Comparison of ENCODE assay signal across 35 cellular contexts in the genomic region with DNA sequence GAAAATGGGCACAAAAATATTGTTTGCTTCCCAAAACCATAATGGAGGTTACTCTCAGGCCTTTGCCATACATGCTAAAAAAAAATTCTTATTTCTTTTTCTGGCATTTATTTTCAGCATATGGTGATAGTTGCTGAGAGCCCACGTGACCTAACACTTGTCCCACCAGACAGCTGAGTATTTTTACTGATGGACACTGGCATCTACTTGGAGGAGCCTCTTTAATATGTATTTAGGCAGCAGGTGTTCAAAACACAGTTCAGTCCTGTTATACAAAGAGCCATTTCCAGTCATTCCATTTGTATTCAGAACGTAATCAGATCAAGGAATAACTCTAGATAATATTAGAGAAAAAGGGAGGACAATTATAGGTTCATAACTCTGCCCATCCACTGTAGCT.
"Had no signal": no experiment of that assay in that cellular context is flagged by ENCODE, and none has a peak within 500 bp of the region (broad histone marks: within the 10 kb centered on the region; RNA-seq: fewer than 3 reads in every experiment).

No MANE protein-coding gene starts in this region.

- H3K27me3 Mint-ChIP-seq: activated CD8-positive, alpha-beta T cell treated with anti-CD3 and anti-CD28 coated beads for 36 hours; activated T-cell treated with anti-CD3 and anti-CD28 coated beads, Interleukin-2, amount 50 U/mL, for 24 hours had no signal

- ATAC-seq: activated CD8-positive, alpha-beta T cell treated with anti-CD3 and anti-CD28 coated beads for 36 hours; activated naive CD4-positive, alpha-beta T cell treated with anti-CD3 and anti-CD28 coated beads, Interleukin-2, amount 50 U/mL, for 72 hours; body of pancreas; K562; PC-3 had no signal

- H3K9me3 Mint-ChIP-seq: activated CD4-positive, alpha-beta T cell treated with anti-CD3 and anti-CD28 coated beads, Interleukin-2, amount 10 ng/mL, durations not matched to agents 24 days and 14 days; activated CD8-positive, alpha-beta T cell treated with anti-CD3 and anti-CD28 coated beads for 36 hours; activated naive CD4-positive, alpha-beta T cell treated with anti-CD3 and anti-CD28 coated beads for 36 hours; activated naive CD4-positive, alpha-beta T cell treated with anti-CD3 and anti-CD28 coated beads, Interleukin-2, amount 50 U/mL, for 72 hours; activated T-cell treated with anti-CD3 and anti-CD28 coated beads, Interleukin-2, amount 50 U/mL, for 24 hours; activated T-helper 1 cell treated with anti-CD3 and anti-CD28 coated beads, Interleukin-12 subunit alpha, Interleukin-12 subunit beta, Interleukin-2, Interleukin-4 antibody, amounts not matched to agents 30 ng/mL and 10 ng/mL and 1 ng/mL, durations not matched to agents 14 hours and 24 hours and 36 hours had no signal

- H3K27me3 ChIP-seq: adrenal gland, body of pancreas, breast epithelium, MG63, Peyer's patch had no signal

- H3K36me3 Mint-ChIP-seq: activated naive CD4-positive, alpha-beta T cell treated with anti-CD3 and anti-CD28 coated beads, Interleukin-2, amount 50 U/mL, for 72 hours had no signal

- H3K9me3 ChIP-seq: adrenal gland, body of pancreas, breast epithelium, MG63, Peyer's patch had no signal

- DNase-seq: activated CD4-positive, alpha-beta T cell treated with anti-CD3 and anti-CD28 coated beads, Interleukin-2, amount 10 ng/mL, durations not matched to agents 24 days and 14 days; activated CD4-positive, alpha-beta T cell treated with anti-CD3 and anti-CD28 coated beads, Interleukin-2, amount 50 U/mL, for 4 hours; activated CD8-positive, alpha-beta T cell treated with anti-CD3 and anti-CD28 coated beads for 36 hours; activated gamma-delta T cell treated with Interleukin-2 at 50 U/mL for 16 hours; activated naive CD4-positive, alpha-beta T cell treated with anti-CD3 and anti-CD28 coated beads for 36 hours; activated T-cell treated with anti-CD3 and anti-CD28 coated beads, Interleukin-2, amount 50 U/mL, for 24 hours; adrenal gland; body of pancreas; caudate nucleus; cerebellar nuclear complex; Karpas-422; MG63; NCI-H1048; NCI-H1105 treated with DMSO at 0.1 percent for 48 hours; NCI-H1436; NCI-H1694; NCI-H1930; NCI-H2081 treated with DMSO at 0.1 percent for 48 hours; NCI-H226; NCI-H446 treated with DMSO at 0.1 percent for 48 hours; NCI-H526; NCI-H748 treated with DMSO at 0.1 percent for 48 hours; NK-92 treated with Interleukin-12 subunit alpha and Interleukin-12 subunit beta, amount 100 ng/mL, for 24 hours; PC-3; Peyer's patch; RPMI8226; SHP77 treated with DMSO at 0.1 percent for 48 hours; SW 1271; T-helper 1 cell; T-helper 2 cell; T-helper 9 cell had no signal

- H3K27ac ChIP-seq: adrenal gland, body of pancreas, breast epithelium, Peyer's patch had no signal

- H3K27ac Mint-ChIP-seq: activated CD4-positive, alpha-beta T cell treated with anti-CD3 and anti-CD28 coated beads, Interleukin-2, amount 10 ng/mL, durations not matched to agents 24 days and 14 days; activated CD8-positive, alpha-beta T cell treated with anti-CD3 and anti-CD28 coated beads for 36 hours; activated naive CD4-positive, alpha-beta T cell treated with anti-CD3 and anti-CD28 coated beads for 36 hours; activated T-cell treated with anti-CD3 and anti-CD28 coated beads, Interleukin-2, amount 50 U/mL, for 24 hours; activated T-helper 1 cell treated with anti-CD3 and anti-CD28 coated beads, Interleukin-12 subunit alpha, Interleukin-12 subunit beta, Interleukin-2, Interleukin-4 antibody, amounts not matched to agents 30 ng/mL and 10 ng/mL and 1 ng/mL, durations not matched to agents 14 hours and 24 hours and 36 hours had no signal

- H3K4me3 Mint-ChIP-seq: activated CD4-positive, alpha-beta T cell treated with anti-CD3 and anti-CD28 coated beads, Interleukin-2, amount 10 ng/mL, durations not matched to agents 24 days and 14 days; activated CD8-positive, alpha-beta T cell treated with anti-CD3 and anti-CD28 coated beads for 36 hours; activated naive CD4-positive, alpha-beta T cell treated with anti-CD3 and anti-CD28 coated beads for 36 hours; activated T-cell treated with anti-CD3 and anti-CD28 coated beads, Interleukin-2, amount 50 U/mL, for 24 hours; activated T-helper 1 cell treated with anti-CD3 and anti-CD28 coated beads, Interleukin-12 subunit alpha, Interleukin-12 subunit beta, Interleukin-2, Interleukin-4 antibody, amounts not matched to agents 30 ng/mL and 10 ng/mL and 1 ng/mL, durations not matched to agents 14 hours and 24 hours and 36 hours had no signal

- H3K4me1 ChIP-seq: adrenal gland, breast epithelium had no signal

- H3K4me3 ChIP-seq: adrenal gland, body of pancreas, breast epithelium, K562, MG63, Peyer's patch had no signal

- H3K4me1 Mint-ChIP-seq: activated CD4-positive, alpha-beta T cell treated with anti-CD3 and anti-CD28 coated beads, Interleukin-2, amount 10 ng/mL, durations not matched to agents 24 days and 14 days had no signal

- H3K36me3 ChIP-seq: adrenal gland, breast epithelium, MG63, Peyer's patch had no signal
